8 cellular contexts compared by ENCODE assay signal in genomic region chr16:79601092-79601977, GRCh38. TPM values are rescaled to one million over a fixed set of nuclear protein-coding genes. Genes with fewer than 3 reads are reported as not detected.
DNase-seq lines count a peak whose midpoint lies in the region; ATAC-seq and TF ChIP-seq lines count a peak whose summit lies in the region.

No MANE protein-coding gene starts in this region.

- H3K4me3 Mint-ChIP-seq in stimulated activated naive B cell treated with anti-CD40 and anti-IgM and Interleukin-4, amounts not matched to agents 10 μg/mL and 1 μg/mL and 100 μg/mL, for 72 hours, result peak overlapping the region; percentile 89 to 91

- peak overlapping the region; percentile 91 to 92 for H3K9ac ChIP-seq in liver (ENCODE audit: low read depth in 1 of 2, low read length in 2 of 2)

- TF ChIP-seq RAD21 in liver (IDR thresholded peaks at IDR 0.05), result peak in 1 of 2 donors; percentile 56

- in situ Hi-C loops in GM13977 (cut with MboI; ENCODE audit: low pct_unique_long_range_greater_than_20kb, low sequenced_read_pairs, unreplicated experiment), result loop anchor here (25.0 kb wide), 2 partner anchors 914 to 1089 kb away; no protein-coding TSS in a partner anchor

- H3K4me3 ChIP-seq in coronary artery (peak overlapping the region; percentile 80), liver (ENCODE audit: low read depth in 1 of 3, low read length in 3 of 3) (peak overlapping the region; percentile 73 to 98 (median 85))

- H3K27me3 ChIP-seq in liver (ENCODE audit: control insufficient read depth in 4 of 4, insufficient read depth in 4 of 4, low read length in 3 of 4), result no peaks in the 10 kb centered on the region

- under 1% methylated on average over 51 of the region's 51 CpGs for WGBS in liver

- H3K27me3 Mint-ChIP-seq in stimulated activated naive B cell treated with anti-CD40 and anti-IgM and Interleukin-4, amounts not matched to agents 10 μg/mL and 1 μg/mL and 100 μg/mL, for 72 hours, result peaks cover 50 to 53% of the 10 kb centered on the region in 2 donors

- peak in 1 of 2 donors; percentile 7 for ATAC-seq in stimulated activated naive B cell treated with anti-CD40 and anti-IgM and Interleukin-4, amounts not matched to agents 10 μg/mL and 1 μg/mL and 100 μg/mL, for 72 hours (replicated peaks)

- H3K4me1 Mint-ChIP-seq in stimulated activated naive B cell treated with anti-CD40 and anti-IgM and Interleukin-4, amounts not matched to agents 10 μg/mL and 1 μg/mL and 100 μg/mL, for 72 hours, result peaks cover 20 to 36% of the 10 kb centered on the region in 2 donors

- no peaks in the 10 kb centered on the region for H3K36me3 ChIP-seq in liver (ENCODE audit: control insufficient read depth in 4 of 4, insufficient read depth in 3 of 4, low read depth in 1 of 4, low read length in 3 of 4)

- H3K4me1 ChIP-seq in liver (ENCODE audit: control insufficient read depth in 4 of 4, insufficient read depth in 4 of 4, low read length in 3 of 4), result peaks cover 0 to 19% (median 10%) of the 10 kb centered on the region in 4 donors

- H3K36me3 Mint-ChIP-seq in stimulated activated naive B cell treated with anti-CD40 and anti-IgM and Interleukin-4, amounts not matched to agents 10 μg/mL and 1 μg/mL and 100 μg/mL, for 72 hours, result no peaks in the 10 kb centered on the region

- H3K9me3 Mint-ChIP-seq in stimulated activated naive B cell treated with anti-CD40 and anti-IgM and Interleukin-4, amounts not matched to agents 10 μg/mL and 1 μg/mL and 100 μg/mL, for 72 hours, result no peaks in the 10 kb centered on the region

- H3K9me3 ChIP-seq in liver (ENCODE audit: control insufficient read depth in 4 of 4, low read length in 3 of 4), result no peaks in the 10 kb centered on the region

- DNase-seq in DMS53 (lab: John Stamatoyannopoulos, UW), result peak; percentile 67
- DNase-seq in DMS53 treated with DMSO at 0.1 percent for 48 hours (lab: John Stamatoyannopoulos, UW; ENCODE audit: unreplicated experiment), result no peak
- peak; percentile 32 for DNase-seq in SW480 (ENCODE audit: low spot score)
- no peak for DNase-seq in coronary artery (ENCODE audit: low spot score)
- no peak for DNase-seq in stimulated activated naive B cell treated with anti-CD40 and anti-IgM and Interleukin-4, amounts not matched to agents 10 μg/mL and 1 μg/mL and 100 μg/mL, for 72 hours
- no peak for DNase-seq in OCI-M2 (lab: John Stamatoyannopoulos, UW; ENCODE audit: unreplicated experiment)
- DNase-seq in GM13977 (ENCODE audit: low spot score), result no peak

- TF ChIP-seq CTCF in coronary artery (IDR thresholded peaks at IDR 0.05) (no peak), liver (IDR thresholded peaks at IDR 0.05; ENCODE audit: low read depth, low read length, missing input control) (no peak), GM13977 (IDR thresholded peaks at IDR 0.05; ENCODE audit: extremely low read depth, insufficient read depth, missing control alignments) (no peak)

- no peak overlapping the region for H3K27ac Mint-ChIP-seq in stimulated activated naive B cell treated with anti-CD40 and anti-IgM and Interleukin-4, amounts not matched to agents 10 μg/mL and 1 μg/mL and 100 μg/mL, for 72 hours

- H3K27ac ChIP-seq in coronary artery (peak overlapping the region; percentile 93 to 96), liver (ENCODE audit: low read depth in 1 of 2, low read length in 2 of 2) (peak overlapping the region; percentile 99 to 100)

TF ChIP-seq in liver, 16 proteins besides CTCF, POLR2A, EP300 and RAD21:
- TF ChIP-seq, protein P1, sequence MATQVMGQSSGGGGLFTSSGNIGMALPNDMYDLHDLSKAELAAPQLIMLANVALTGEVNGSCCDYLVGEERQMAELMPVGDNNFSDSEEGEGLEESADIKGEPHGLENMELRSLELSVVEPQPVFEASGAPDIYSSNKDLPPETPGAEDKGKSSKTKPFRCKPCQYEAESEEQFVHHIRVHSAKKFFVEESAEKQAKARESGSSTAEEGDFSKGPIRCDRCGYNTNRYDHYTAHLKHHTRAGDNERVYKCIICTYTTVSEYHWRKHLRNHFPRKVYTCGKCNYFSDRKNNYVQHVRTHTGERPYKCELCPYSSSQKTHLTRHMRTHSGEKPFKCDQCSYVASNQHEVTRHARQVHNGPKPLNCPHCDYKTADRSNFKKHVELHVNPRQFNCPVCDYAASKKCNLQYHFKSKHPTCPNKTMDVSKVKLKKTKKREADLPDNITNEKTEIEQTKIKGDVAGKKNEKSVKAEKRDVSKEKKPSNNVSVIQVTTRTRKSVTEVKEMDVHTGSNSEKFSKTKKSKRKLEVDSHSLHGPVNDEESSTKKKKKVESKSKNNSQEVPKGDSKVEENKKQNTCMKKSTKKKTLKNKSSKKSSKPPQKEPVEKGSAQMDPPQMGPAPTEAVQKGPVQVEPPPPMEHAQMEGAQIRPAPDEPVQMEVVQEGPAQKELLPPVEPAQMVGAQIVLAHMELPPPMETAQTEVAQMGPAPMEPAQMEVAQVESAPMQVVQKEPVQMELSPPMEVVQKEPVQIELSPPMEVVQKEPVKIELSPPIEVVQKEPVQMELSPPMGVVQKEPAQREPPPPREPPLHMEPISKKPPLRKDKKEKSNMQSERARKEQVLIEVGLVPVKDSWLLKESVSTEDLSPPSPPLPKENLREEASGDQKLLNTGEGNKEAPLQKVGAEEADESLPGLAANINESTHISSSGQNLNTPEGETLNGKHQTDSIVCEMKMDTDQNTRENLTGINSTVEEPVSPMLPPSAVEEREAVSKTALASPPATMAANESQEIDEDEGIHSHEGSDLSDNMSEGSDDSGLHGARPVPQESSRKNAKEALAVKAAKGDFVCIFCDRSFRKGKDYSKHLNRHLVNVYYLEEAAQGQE (IDR thresholded peaks at IDR 0.05), result peak; percentile 85
- no peak for TF ChIP-seq FOXA1 (IDR thresholded peaks at IDR 0.05)
- peak; percentile 87 for TF ChIP-seq HNF4G (IDR thresholded peaks at IDR 0.05)
- TF ChIP-seq NR2F2 (IDR thresholded peaks at IDR 0.05), result peak; percentile 98
- peak; percentile 44 for TF ChIP-seq FOXA2 (IDR thresholded peaks at IDR 0.05)
- peak; percentile 92 to 95 for TF ChIP-seq RXRA (IDR thresholded peaks at IDR 0.05)
- TF ChIP-seq JUND (IDR thresholded peaks at IDR 0.05), result peak; percentile 46 to 59
- TF ChIP-seq YY1 (IDR thresholded peaks at IDR 0.05), result peak; percentile 90
- peak; percentile 75 for TF ChIP-seq ATF3 (IDR thresholded peaks at IDR 0.05)
- no peak for TF ChIP-seq GABPA (IDR thresholded peaks at IDR 0.05 in 1 of 2, conservative IDR thresholded peaks at IDR 0.05 in 1 of 2)
- peak; percentile 75 for TF ChIP-seq MAX (IDR thresholded peaks at IDR 0.05)
- TF ChIP-seq EGR1 (IDR thresholded peaks at IDR 0.05; ENCODE audit: low read depth in 2 of 2), result no peak
- peak; percentile 91 for TF ChIP-seq TAF1 (conservative IDR thresholded peaks at IDR 0.05)
- peak; percentile 89 for TF ChIP-seq SP1 (IDR thresholded peaks at IDR 0.05)
- peak; percentile 94 for TF ChIP-seq HNF4A (conservative IDR thresholded peaks at IDR 0.05)
- TF ChIP-seq, protein P2, sequence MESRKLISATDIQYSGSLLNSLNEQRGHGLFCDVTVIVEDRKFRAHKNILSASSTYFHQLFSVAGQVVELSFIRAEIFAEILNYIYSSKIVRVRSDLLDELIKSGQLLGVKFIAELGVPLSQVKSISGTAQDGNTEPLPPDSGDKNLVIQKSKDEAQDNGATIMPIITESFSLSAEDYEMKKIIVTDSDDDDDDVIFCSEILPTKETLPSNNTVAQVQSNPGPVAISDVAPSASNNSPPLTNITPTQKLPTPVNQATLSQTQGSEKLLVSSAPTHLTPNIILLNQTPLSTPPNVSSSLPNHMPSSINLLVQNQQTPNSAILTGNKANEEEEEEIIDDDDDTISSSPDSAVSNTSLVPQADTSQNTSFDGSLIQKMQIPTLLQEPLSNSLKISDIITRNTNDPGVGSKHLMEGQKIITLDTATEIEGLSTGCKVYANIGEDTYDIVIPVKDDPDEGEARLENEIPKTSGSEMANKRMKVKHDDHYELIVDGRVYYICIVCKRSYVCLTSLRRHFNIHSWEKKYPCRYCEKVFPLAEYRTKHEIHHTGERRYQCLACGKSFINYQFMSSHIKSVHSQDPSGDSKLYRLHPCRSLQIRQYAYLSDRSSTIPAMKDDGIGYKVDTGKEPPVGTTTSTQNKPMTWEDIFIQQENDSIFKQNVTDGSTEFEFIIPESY (IDR thresholded peaks at IDR 0.05), result peak; percentile 42

RNA-seq across cellular contexts. Expression of gene MAF, which starts 0.8 kb away (rescaled TPM):
- 10 to 100 TPM; 16.0 to 20.9 TPM for total RNA-seq in liver
- 10 to 100 TPM in 1 of 2 donors, 1 to 10 TPM in 1; 9.7 to 17.5 TPM for polyA plus RNA-seq in liver

Comparison
In these comparisons a context has a peak if more than half of its experiments do, and no peak if none do; other contexts are left out.
1. DNase-seq: peak in DMS53 (single experiment) and SW480 (single experiment); none in DMS53 treated with DMSO at 0.1 percent for 48 hours (single experiment), coronary artery (single experiment), stimulated activated naive B cell treated with anti-CD40 and anti-IgM and Interleukin-4, amounts not matched to agents 10 μg/mL and 1 μg/mL and 100 μg/mL, for 72 hours (single experiment), OCI-M2 (single experiment) and GM13977 (single experiment).